In genomic region chr15:67520976-67521769, GRCh38 we compare ENCODE assay signal across 1 cellular context.
A peak's percentile ranks its signal among the peaks of the same experiment; 100 is the strongest.
TF ChIP-seq lines count a peak whose summit lies in the region.

Gene C15orf61, plus strand, starts transcription at chr15:67521131. Its CDS starts 118 bp downstream, at chr15:67521249.

TF ChIP-seq in HepG2, 621 proteins besides CTCF, POLR2A, EP300 and RAD21 (continued from another document and continues in another):
- TF ChIP-seq THRA (CRISPR knock-in tag; IDR thresholded peaks at IDR 0.05; ENCODE audit: borderline replicate concordance), result no peak
- TF ChIP-seq NFE2L1 (CRISPR knock-in tag; IDR thresholded peaks at IDR 0.05; ENCODE audit: borderline replicate concordance), result peak; percentile 88; the same call in 1 of the 2 replicates
- TF ChIP-seq ZNF629 (CRISPR knock-in tag; conservative IDR thresholded peaks at IDR 0.05), result no peak; the same call in 1 of the 2 replicates
- peak; percentile 98 for TF ChIP-seq NR0B2 (CRISPR knock-in tag; IDR thresholded peaks at IDR 0.05)
- TF ChIP-seq KLF11 (CRISPR knock-in tag; IDR thresholded peaks at IDR 0.05), result peak; percentile 78; the same call in 1 of the 2 replicates
- peak; percentile 35 for TF ChIP-seq SKI (IDR thresholded peaks at IDR 0.05; ENCODE audit: partially characterized antibody)
- peak; percentile 82 for TF ChIP-seq ZNF883 (CRISPR knock-in tag; IDR thresholded peaks at IDR 0.05; ENCODE audit: not compliant biosample characterization)
- no peak for TF ChIP-seq GRHL1 (CRISPR knock-in tag; conservative IDR thresholded peaks at IDR 0.05)
- peak; percentile 31; the same call in 1 of the 2 replicates for TF ChIP-seq ADNP (CRISPR knock-in tag; IDR thresholded peaks at IDR 0.05)
- TF ChIP-seq NR1H2 (CRISPR knock-in tag; IDR thresholded peaks at IDR 0.05; ENCODE audit: borderline replicate concordance, low read depth), result no peak
- TF ChIP-seq HDAC1 (CRISPR knock-in tag; IDR thresholded peaks at IDR 0.05), result peak; percentile 75
- TF ChIP-seq ZNF20 (CRISPR knock-in tag; IDR thresholded peaks at IDR 0.05), result peak; percentile 65; the same call in 1 of the 2 replicates
- peak; percentile 84 for TF ChIP-seq ZNF781 (CRISPR knock-in tag; IDR thresholded peaks at IDR 0.05; ENCODE audit: borderline replicate concordance, not compliant biosample characterization)
- TF ChIP-seq RBM22 (optimal IDR thresholded peaks at IDR 0.05; ENCODE audit: low read length), result no peak
- no peak for TF ChIP-seq NFE2 (CRISPR knock-in tag; IDR thresholded peaks at IDR 0.05)
- peak; percentile 80 for TF ChIP-seq GABPB1 (CRISPR knock-in tag; IDR thresholded peaks at IDR 0.05)
- TF ChIP-seq ATF4 (CRISPR knock-in tag; IDR thresholded peaks at IDR 0.05), result peak in 1 of 2 experiments; percentile 65; a peak in 1 of 4 replicates
- TF ChIP-seq MBNL3 (CRISPR knock-in tag; conservative IDR thresholded peaks at IDR 0.05), result no peak
- no peak for TF ChIP-seq MBD4 (IDR thresholded peaks at IDR 0.05; ENCODE audit: borderline replicate concordance, low read length)
- TF ChIP-seq FOXM1 (CRISPR knock-in tag; IDR thresholded peaks at IDR 0.05), result no peak
- peak; percentile 72; the same call in 1 of the 2 replicates for TF ChIP-seq ZNF234 (CRISPR knock-in tag; conservative IDR thresholded peaks at IDR 0.05)
- no peak for TF ChIP-seq ZFP62 (CRISPR knock-in tag; IDR thresholded peaks at IDR 0.05)
- peak; percentile 90 for TF ChIP-seq ZNF547 (CRISPR knock-in tag; IDR thresholded peaks at IDR 0.05)
- TF ChIP-seq CEBPG (CRISPR knock-in tag; IDR thresholded peaks at IDR 0.05), result no peak
- TF ChIP-seq LBX2 (CRISPR knock-in tag; IDR thresholded peaks at IDR 0.05; ENCODE audit: borderline replicate concordance), result peak; percentile 93
- no peak for TF ChIP-seq ZNF143 (CRISPR knock-in tag; IDR thresholded peaks at IDR 0.05)
- peak; percentile 93 for TF ChIP-seq ZNF839 (CRISPR knock-in tag; IDR thresholded peaks at IDR 0.05; ENCODE audit: borderline replicate concordance)
- TF ChIP-seq ZNF788 (CRISPR knock-in tag; IDR thresholded peaks at IDR 0.05; ENCODE audit: borderline replicate concordance), result 0 out of 2 replicates have a peak, but pooled peaks have one; percentile 4
- TF ChIP-seq MEIS1 (CRISPR knock-in tag; IDR thresholded peaks at IDR 0.05; ENCODE audit: borderline replicate concordance), result peak; percentile 75; the same call in 1 of the 2 replicates
- peak; percentile 31 for TF ChIP-seq PHF5A (CRISPR knock-in tag; IDR thresholded peaks at IDR 0.05; ENCODE audit: low read depth, unreplicated experiment)
- peak; percentile 89 for TF ChIP-seq HES4 (CRISPR knock-in tag; IDR thresholded peaks at IDR 0.05; ENCODE audit: borderline replicate concordance)
- 0 out of 2 replicates have a peak, but pooled peaks have one; percentile 27 for TF ChIP-seq ZNF615 (CRISPR knock-in tag; IDR thresholded peaks at IDR 0.05; ENCODE audit: borderline replicate concordance)
- TF ChIP-seq FOSL2 (CRISPR knock-in tag; IDR thresholded peaks at IDR 0.05), result no peak; the same call in 1 of the 2 replicates
- no peak for TF ChIP-seq EHMT2 (IDR thresholded peaks at IDR 0.05; ENCODE audit: borderline replicate concordance, low read depth, low read length)
- TF ChIP-seq STAT5B (CRISPR knock-in tag; IDR thresholded peaks at IDR 0.05), result no peak
- TF ChIP-seq CHCHD3 (CRISPR knock-in tag; IDR thresholded peaks at IDR 0.05), result peak; percentile 94
- no peak; the same call in 1 of the 2 replicates for TF ChIP-seq ZNF614 (CRISPR knock-in tag; IDR thresholded peaks at IDR 0.05; ENCODE audit: borderline replicate concordance)
- peak; percentile 58; the same call in 1 of the 2 replicates for TF ChIP-seq ZHX1 (CRISPR knock-in tag; IDR thresholded peaks at IDR 0.05; ENCODE audit: low read depth)
- no peak for TF ChIP-seq SOX13 (IDR thresholded peaks at IDR 0.05)
- no peak; a peak in 1 of 4 replicates for TF ChIP-seq SOX13 (CRISPR knock-in tag; conservative IDR thresholded peaks at IDR 0.05 in 1 of 2, IDR thresholded peaks at IDR 0.05 in 1 of 2)
- TF ChIP-seq HDAC6 (IDR thresholded peaks at IDR 0.05; ENCODE audit: low read depth, low read length), result no peak
- TF ChIP-seq AKAP8 (CRISPR knock-in tag; IDR thresholded peaks at IDR 0.05), result no peak
- TF ChIP-seq ZNF557 (CRISPR knock-in tag; IDR thresholded peaks at IDR 0.05), result 0 out of 2 replicates have a peak, but pooled peaks have one; percentile 78
- TF ChIP-seq ZNF274 (CRISPR knock-in tag; IDR thresholded peaks at IDR 0.05), result peak; percentile 96
- peak; percentile 94 for TF ChIP-seq ZNF83 (CRISPR knock-in tag; IDR thresholded peaks at IDR 0.05; ENCODE audit: borderline replicate concordance)
- 0 out of 2 replicates have a peak, but pooled peaks have one; percentile 90 for TF ChIP-seq REL (CRISPR knock-in tag; conservative IDR thresholded peaks at IDR 0.05)
- no peak for TF ChIP-seq RNF219 (CRISPR knock-in tag; IDR thresholded peaks at IDR 0.05)
- no peak; the same call in 1 of the 2 replicates for TF ChIP-seq KAT7 (CRISPR knock-in tag; IDR thresholded peaks at IDR 0.05; ENCODE audit: borderline replicate concordance)
- 0 out of 2 replicates have a peak, but pooled peaks have one; percentile 66 for TF ChIP-seq KLF15 (CRISPR knock-in tag; IDR thresholded peaks at IDR 0.05; ENCODE audit: borderline replicate concordance)
- TF ChIP-seq ZNF816 (CRISPR knock-in tag; IDR thresholded peaks at IDR 0.05; ENCODE audit: borderline replicate concordance), result no peak
- peak; percentile 92 for TF ChIP-seq NFKB2 (CRISPR knock-in tag; IDR thresholded peaks at IDR 0.05; ENCODE audit: borderline replicate concordance)
- no peak for TF ChIP-seq ONECUT2 (CRISPR knock-in tag; IDR thresholded peaks at IDR 0.05)
- TF ChIP-seq SMAD9 (CRISPR knock-in tag; IDR thresholded peaks at IDR 0.05), result peak; percentile 83; the same call in 1 of the 2 replicates
- TF ChIP-seq ZNF138 (CRISPR knock-in tag; IDR thresholded peaks at IDR 0.05; ENCODE audit: low read depth), result peak; percentile 57; the same call in 1 of the 2 replicates
- no peak for TF ChIP-seq SNAPC5 (CRISPR knock-in tag; IDR thresholded peaks at IDR 0.05; ENCODE audit: borderline replicate concordance)
- peak; percentile 51 for TF ChIP-seq FOXP4 (CRISPR knock-in tag; IDR thresholded peaks at IDR 0.05)
- TF ChIP-seq ZNF619 (CRISPR knock-in tag; IDR thresholded peaks at IDR 0.05), result peak; percentile 84; the same call in 1 of the 2 replicates
- no peak for TF ChIP-seq CBX2 (IDR thresholded peaks at IDR 0.05; ENCODE audit: low read depth, low read length)
- TF ChIP-seq CBX2 (CRISPR knock-in tag; IDR thresholded peaks at IDR 0.05; ENCODE audit: low read depth), result peak; percentile 77; the same call in 1 of the 2 replicates
- peak; percentile 95 for TF ChIP-seq PAX8 (CRISPR knock-in tag; IDR thresholded peaks at IDR 0.05; ENCODE audit: borderline replicate concordance)
- TF ChIP-seq HCFC1 (IDR thresholded peaks at IDR 0.05; ENCODE audit: low read depth, low read length), result no peak
- no peak for TF ChIP-seq DPF2 (CRISPR knock-in tag; IDR thresholded peaks at IDR 0.05; ENCODE audit: borderline replicate concordance, low read depth)
- TF ChIP-seq ARID2 (CRISPR knock-in tag; IDR thresholded peaks at IDR 0.05; ENCODE audit: borderline replicate concordance), result peak; percentile 60; the same call in 1 of the 2 replicates
